Comparison of ENCODE assay signal across 21 cellular contexts in genomic region chr5:96783326-96783725, GRCh38.
"Had no signal": no experiment of that assay in that cellular context is flagged by ENCODE, and none has a peak within 500 bp of the region (broad histone marks: within the 10 kb centered on the region; RNA-seq: fewer than 3 reads in every experiment).

No MANE protein-coding gene starts in this region.

- H3K27me3 ChIP-seq: body of pancreas, dorsolateral prefrontal cortex, gastroesophageal sphincter, neutrophil, pancreas, right lobe of liver, thyroid gland had no signal

- H3K9me3 Mint-ChIP-seq: activated CD4-positive, alpha-beta memory T cell treated with anti-CD3 and anti-CD28 coated beads for 36 hours; activated naive CD4-positive, alpha-beta T cell treated with anti-CD3 and anti-CD28 coated beads, Interleukin-2, amount 50 U/mL, for 72 hours; naive B cell; stimulated activated effector memory CD8-positive, alpha-beta T cell treated with anti-CD3 and anti-CD28 coated beads, Interleukin-12 subunit alpha, Interleukin-12 subunit beta, amount 100 ng/mL, for 72 hours had no signal

- H3K4me1 ChIP-seq: thyroid gland had no signal

- H3K4me3 Mint-ChIP-seq: activated CD4-positive, alpha-beta memory T cell treated with anti-CD3 and anti-CD28 coated beads for 36 hours; activated CD4-positive, alpha-beta T cell treated with anti-CD3 and anti-CD28 coated beads for 36 hours; naive B cell; stimulated activated effector memory CD8-positive, alpha-beta T cell treated with anti-CD3 and anti-CD28 coated beads, Interleukin-12 subunit alpha, Interleukin-12 subunit beta, amount 100 ng/mL, for 72 hours; WTC11 had no signal

- H3K4me3 ChIP-seq: body of pancreas, dorsolateral prefrontal cortex, gastroesophageal sphincter, mucosa of descending colon, pancreas, right lobe of liver, thyroid gland had no signal

- H3K4me1 Mint-ChIP-seq: naive B cell; stimulated activated effector memory CD8-positive, alpha-beta T cell treated with anti-CD3 and anti-CD28 coated beads, Interleukin-12 subunit alpha, Interleukin-12 subunit beta, amount 100 ng/mL, for 72 hours; WTC11 had no signal

- DNase-seq: activated CD4-positive, alpha-beta memory T cell treated with anti-CD3 and anti-CD28 coated beads for 36 hours; activated CD4-positive, alpha-beta T cell treated with anti-CD3 and anti-CD28 coated beads for 36 hours; activated effector memory CD4-positive, alpha-beta T cell treated with anti-CD3 and anti-CD28 coated beads, Interleukin-2, amount 50 U/mL, for 16 hours; activated T-cell treated with anti-CD3 and anti-CD28 coated beads for 4 hours; amygdala; body of pancreas; dorsolateral prefrontal cortex; left cardiac atrium; mesenchymal stem cell; mucosa of descending colon; naive B cell; pancreas; right lobe of liver; stimulated activated CD4-positive, alpha-beta T cell treated with anti-CD3 and anti-CD28 coated beads, Interleukin-4, amount 100 ng/mL, for 24 hours; SW 1271; thyroid gland had no signal

- H3K27ac Mint-ChIP-seq: activated CD4-positive, alpha-beta T cell treated with anti-CD3 and anti-CD28 coated beads for 36 hours; WTC11 had no signal

- ATAC-seq: activated CD4-positive, alpha-beta T cell treated with anti-CD3 and anti-CD28 coated beads for 36 hours; activated naive CD4-positive, alpha-beta T cell treated with anti-CD3 and anti-CD28 coated beads, Interleukin-2, amount 50 U/mL, for 72 hours; body of pancreas; gastroesophageal sphincter; mucosa of descending colon; pancreas; stimulated activated effector memory CD8-positive, alpha-beta T cell treated with anti-CD3 and anti-CD28 coated beads, Interleukin-12 subunit alpha, Interleukin-12 subunit beta, amount 100 ng/mL, for 72 hours; WTC11 had no signal

- H3K9me3 ChIP-seq: body of pancreas, gastroesophageal sphincter, mucosa of descending colon, neutrophil, pancreas, right lobe of liver, thyroid gland had no signal

- H3K27me3 Mint-ChIP-seq: activated CD4-positive, alpha-beta memory T cell treated with anti-CD3 and anti-CD28 coated beads for 36 hours; activated CD4-positive, alpha-beta T cell treated with anti-CD3 and anti-CD28 coated beads for 36 hours; naive B cell had no signal

- H3K27ac ChIP-seq: body of pancreas, dorsolateral prefrontal cortex, gastroesophageal sphincter, neutrophil, pancreas, right lobe of liver, thyroid gland had no signal
